1 cellular context compared by ENCODE assay signal in genomic region chr2:219509780-219510511, GRCh38.
TF ChIP-seq lines count a peak whose summit lies in the region.

No MANE protein-coding gene starts in this region.

TF ChIP-seq in H1, 55 proteins besides CTCF, POLR2A, EP300 and RAD21:
- TF ChIP-seq POU5F1 (IDR thresholded peaks at IDR 0.05; ENCODE audit: low read depth, low read length) (no peak), SIN3A (conservative IDR thresholded peaks at IDR 0.05 in 1 of 2, IDR thresholded peaks at IDR 0.05 in 1 of 2; ENCODE audit: low read depth in 1 of 2, low read length in 2 of 2) (peak; percentile 42 to 51; a peak in 1 of 4 replicates), NANOG (IDR thresholded peaks at IDR 0.05; ENCODE audit: insufficient read depth, low read depth, low read length, poor library complexity, severe bottlenecking) (peak; percentile 48), GTF2F1 (IDR thresholded peaks at IDR 0.05; ENCODE audit: borderline replicate concordance, low read depth, low read length) (no peak), ASH2L (IDR thresholded peaks at IDR 0.05; ENCODE audit: low read length) (peak; percentile 33), MAX (IDR thresholded peaks at IDR 0.05) (peak; percentile 21; the same call in 1 of the 2 replicates), TEAD4 (IDR thresholded peaks at IDR 0.05; ENCODE audit: low read depth, low read length) (0 out of 2 replicates have a peak, but pooled peaks have one; percentile 23), EZH2 (IDR thresholded peaks at IDR 0.05; ENCODE audit: low read depth, low read length, severe bottlenecking) (peak; percentile 22), SAP30 (IDR thresholded peaks at IDR 0.05; ENCODE audit: insufficient read depth, insufficient replicate concordance, low read length) (no peak)
